Comparison of ENCODE assay signal across 1 cellular context in genomic region chr3:182364723-182365650, GRCh38.
TF ChIP-seq lines count a peak whose summit lies in the region.

No MANE protein-coding gene starts in this region.

TF ChIP-seq in K562, 482 proteins besides CTCF, POLR2A, EP300 and RAD21 (continued from another document):
- TF ChIP-seq BCLAF1 (IDR thresholded peaks at IDR 0.05; ENCODE audit: borderline replicate concordance in 1 of 2, control insufficient read depth in 1 of 2, low read depth in 2 of 2, low read length in 1 of 2): peak in 1 of 2 experiments; percentile 31; a peak in 1 of 4 replicates
- peak; percentile 95 for TF ChIP-seq PKNOX1 (IDR thresholded peaks at IDR 0.05)
- no peak for TF ChIP-seq COPS2 (conservative IDR thresholded peaks at IDR 0.05)
- TF ChIP-seq NELFE (IDR thresholded peaks at IDR 0.05; ENCODE audit: insufficient read depth, insufficient read length): no peak
- no peak for TF ChIP-seq CBX1 (IDR thresholded peaks at IDR 0.05; ENCODE audit: low read depth)
- no peak for TF ChIP-seq JUNB (CRISPR knock-in tag; conservative IDR thresholded peaks at IDR 0.05)
- TF ChIP-seq KHSRP (IDR thresholded peaks at IDR 0.05): peak; percentile 78
- peak; percentile 76; the same call in 1 of the 2 replicates for TF ChIP-seq CREB1 (IDR thresholded peaks at IDR 0.05)
- TF ChIP-seq CREB1 (CRISPR knock-in tag; IDR thresholded peaks at IDR 0.05): no peak
- TF ChIP-seq ZNF133 (CRISPR knock-in tag; IDR thresholded peaks at IDR 0.05): no peak
- TF ChIP-seq MTA2 (IDR thresholded peaks at IDR 0.05; ENCODE audit: low read depth): peak; percentile 93
- TF ChIP-seq, protein P1, sequence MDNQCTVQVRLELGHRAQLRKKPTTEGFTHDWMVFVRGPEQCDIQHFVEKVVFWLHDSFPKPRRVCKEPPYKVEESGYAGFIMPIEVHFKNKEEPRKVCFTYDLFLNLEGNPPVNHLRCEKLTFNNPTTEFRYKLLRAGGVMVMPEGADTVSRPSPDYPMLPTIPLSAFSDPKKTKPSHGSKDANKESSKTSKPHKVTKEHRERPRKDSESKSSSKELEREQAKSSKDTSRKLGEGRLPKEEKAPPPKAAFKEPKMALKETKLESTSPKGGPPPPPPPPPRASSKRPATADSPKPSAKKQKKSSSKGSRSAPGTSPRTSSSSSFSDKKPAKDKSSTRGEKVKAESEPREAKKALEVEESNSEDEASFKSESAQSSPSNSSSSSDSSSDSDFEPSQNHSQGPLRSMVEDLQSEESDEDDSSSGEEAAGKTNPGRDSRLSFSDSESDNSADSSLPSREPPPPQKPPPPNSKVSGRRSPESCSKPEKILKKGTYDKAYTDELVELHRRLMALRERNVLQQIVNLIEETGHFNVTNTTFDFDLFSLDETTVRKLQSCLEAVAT (IDR thresholded peaks at IDR 0.05): 0 out of 4 replicates have a peak, but pooled peaks of 1 of the 2 experiments have one; percentile 35
- peak; percentile 89 for TF ChIP-seq NFRKB (IDR thresholded peaks at IDR 0.05; ENCODE audit: low read depth)
- TF ChIP-seq GABPA (tag; conservative IDR thresholded peaks at IDR 0.05; ENCODE audit: low read depth): peak; percentile 39; the same call in 1 of the 2 replicates
- TF ChIP-seq PYGO2 (tag; IDR thresholded peaks at IDR 0.05): peak; percentile 51; the same call in 1 of the 2 replicates
- peak; percentile 100 for TF ChIP-seq MEIS2 (IDR thresholded peaks at IDR 0.05; ENCODE audit: partially characterized antibody)
- TF ChIP-seq FOXA3 (CRISPR knock-in tag; conservative IDR thresholded peaks at IDR 0.05 in 1 of 2, IDR thresholded peaks at IDR 0.05 in 1 of 2): peak in 1 of 2 experiments; percentile 26; a peak in 1 of 4 replicates
- no peak for TF ChIP-seq NR2C2 (CRISPR knock-in tag; IDR thresholded peaks at IDR 0.05)
- TF ChIP-seq NR2C2 (tag; IDR thresholded peaks at IDR 0.05): peak; percentile 25; the same call in 1 of the 2 replicates
- TF ChIP-seq TAF1 (IDR thresholded peaks at IDR 0.05; ENCODE audit: control insufficient read depth, extremely low read depth, insufficient read depth, low read length, severe bottlenecking): peak; percentile 35
- TF ChIP-seq, protein P2, sequence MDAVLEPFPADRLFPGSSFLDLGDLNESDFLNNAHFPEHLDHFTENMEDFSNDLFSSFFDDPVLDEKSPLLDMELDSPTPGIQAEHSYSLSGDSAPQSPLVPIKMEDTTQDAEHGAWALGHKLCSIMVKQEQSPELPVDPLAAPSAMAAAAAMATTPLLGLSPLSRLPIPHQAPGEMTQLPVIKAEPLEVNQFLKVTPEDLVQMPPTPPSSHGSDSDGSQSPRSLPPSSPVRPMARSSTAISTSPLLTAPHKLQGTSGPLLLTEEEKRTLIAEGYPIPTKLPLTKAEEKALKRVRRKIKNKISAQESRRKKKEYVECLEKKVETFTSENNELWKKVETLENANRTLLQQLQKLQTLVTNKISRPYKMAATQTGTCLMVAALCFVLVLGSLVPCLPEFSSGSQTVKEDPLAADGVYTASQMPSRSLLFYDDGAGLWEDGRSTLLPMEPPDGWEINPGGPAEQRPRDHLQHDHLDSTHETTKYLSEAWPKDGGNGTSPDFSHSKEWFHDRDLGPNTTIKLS (IDR thresholded peaks at IDR 0.05; ENCODE audit: borderline replicate concordance, low read depth): peak; percentile 63; the same call in 1 of the 2 replicates
- TF ChIP-seq NEUROD1 (IDR thresholded peaks at IDR 0.05; ENCODE audit: borderline replicate concordance, low read depth, low read length, partially characterized antibody): peak; percentile 76
- TF ChIP-seq CBFA2T3 (IDR thresholded peaks at IDR 0.05): peak; percentile 98
- 0 out of 2 replicates have a peak, but pooled peaks have one; percentile 36 for TF ChIP-seq LCOR (CRISPR knock-in tag; IDR thresholded peaks at IDR 0.05)
- peak; percentile 94 for TF ChIP-seq CBFA2T2 (conservative IDR thresholded peaks at IDR 0.05)
- TF ChIP-seq, protein P3, sequence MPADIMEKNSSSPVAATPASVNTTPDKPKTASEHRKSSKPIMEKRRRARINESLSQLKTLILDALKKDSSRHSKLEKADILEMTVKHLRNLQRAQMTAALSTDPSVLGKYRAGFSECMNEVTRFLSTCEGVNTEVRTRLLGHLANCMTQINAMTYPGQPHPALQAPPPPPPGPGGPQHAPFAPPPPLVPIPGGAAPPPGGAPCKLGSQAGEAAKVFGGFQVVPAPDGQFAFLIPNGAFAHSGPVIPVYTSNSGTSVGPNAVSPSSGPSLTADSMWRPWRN (IDR thresholded peaks at IDR 0.05; ENCODE audit: low read depth): peak; percentile 61; the same call in 1 of the 2 replicates
- peak; percentile 83; the same call in 1 of the 2 replicates for TF ChIP-seq ZNF197 (CRISPR knock-in tag; IDR thresholded peaks at IDR 0.05; ENCODE audit: low read depth)
- TF ChIP-seq NCOA1 (IDR thresholded peaks at IDR 0.05; ENCODE audit: low read depth): peak; percentile 87; the same call in 1 of the 2 replicates
- no peak for TF ChIP-seq HIVEP1 (CRISPR knock-in tag; IDR thresholded peaks at IDR 0.05)
- peak; percentile 57; the same call in 1 of the 2 replicates for TF ChIP-seq NCOA6 (IDR thresholded peaks at IDR 0.05)
- TF ChIP-seq, protein P4, sequence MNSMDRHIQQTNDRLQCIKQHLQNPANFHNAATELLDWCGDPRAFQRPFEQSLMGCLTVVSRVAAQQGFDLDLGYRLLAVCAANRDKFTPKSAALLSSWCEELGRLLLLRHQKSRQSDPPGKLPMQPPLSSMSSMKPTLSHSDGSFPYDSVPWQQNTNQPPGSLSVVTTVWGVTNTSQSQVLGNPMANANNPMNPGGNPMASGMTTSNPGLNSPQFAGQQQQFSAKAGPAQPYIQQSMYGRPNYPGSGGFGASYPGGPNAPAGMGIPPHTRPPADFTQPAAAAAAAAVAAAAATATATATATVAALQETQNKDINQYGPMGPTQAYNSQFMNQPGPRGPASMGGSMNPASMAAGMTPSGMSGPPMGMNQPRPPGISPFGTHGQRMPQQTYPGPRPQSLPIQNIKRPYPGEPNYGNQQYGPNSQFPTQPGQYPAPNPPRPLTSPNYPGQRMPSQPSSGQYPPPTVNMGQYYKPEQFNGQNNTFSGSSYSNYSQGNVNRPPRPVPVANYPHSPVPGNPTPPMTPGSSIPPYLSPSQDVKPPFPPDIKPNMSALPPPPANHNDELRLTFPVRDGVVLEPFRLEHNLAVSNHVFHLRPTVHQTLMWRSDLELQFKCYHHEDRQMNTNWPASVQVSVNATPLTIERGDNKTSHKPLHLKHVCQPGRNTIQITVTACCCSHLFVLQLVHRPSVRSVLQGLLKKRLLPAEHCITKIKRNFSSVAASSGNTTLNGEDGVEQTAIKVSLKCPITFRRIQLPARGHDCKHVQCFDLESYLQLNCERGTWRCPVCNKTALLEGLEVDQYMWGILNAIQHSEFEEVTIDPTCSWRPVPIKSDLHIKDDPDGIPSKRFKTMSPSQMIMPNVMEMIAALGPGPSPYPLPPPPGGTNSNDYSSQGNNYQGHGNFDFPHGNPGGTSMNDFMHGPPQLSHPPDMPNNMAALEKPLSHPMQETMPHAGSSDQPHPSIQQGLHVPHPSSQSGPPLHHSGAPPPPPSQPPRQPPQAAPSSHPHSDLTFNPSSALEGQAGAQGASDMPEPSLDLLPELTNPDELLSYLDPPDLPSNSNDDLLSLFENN (IDR thresholded peaks at IDR 0.05; ENCODE audit: low read depth in 2 of 2, low read length in 2 of 2): peak in 1 of 2 experiments; percentile 96; a peak in 2 of 4 replicates
- peak; percentile 98 for TF ChIP-seq DPF2 (IDR thresholded peaks at IDR 0.05)
- no peak for TF ChIP-seq E2F4 (CRISPR knock-in tag; IDR thresholded peaks at IDR 0.05; ENCODE audit: low read depth)
- peak; percentile 44 for TF ChIP-seq VEZF1 (CRISPR knock-in tag; IDR thresholded peaks at IDR 0.05)
TF ChIP-seq in K562: peak in this region for 133.
